1 cellular context compared by ENCODE assay signal in the genomic region with DNA sequence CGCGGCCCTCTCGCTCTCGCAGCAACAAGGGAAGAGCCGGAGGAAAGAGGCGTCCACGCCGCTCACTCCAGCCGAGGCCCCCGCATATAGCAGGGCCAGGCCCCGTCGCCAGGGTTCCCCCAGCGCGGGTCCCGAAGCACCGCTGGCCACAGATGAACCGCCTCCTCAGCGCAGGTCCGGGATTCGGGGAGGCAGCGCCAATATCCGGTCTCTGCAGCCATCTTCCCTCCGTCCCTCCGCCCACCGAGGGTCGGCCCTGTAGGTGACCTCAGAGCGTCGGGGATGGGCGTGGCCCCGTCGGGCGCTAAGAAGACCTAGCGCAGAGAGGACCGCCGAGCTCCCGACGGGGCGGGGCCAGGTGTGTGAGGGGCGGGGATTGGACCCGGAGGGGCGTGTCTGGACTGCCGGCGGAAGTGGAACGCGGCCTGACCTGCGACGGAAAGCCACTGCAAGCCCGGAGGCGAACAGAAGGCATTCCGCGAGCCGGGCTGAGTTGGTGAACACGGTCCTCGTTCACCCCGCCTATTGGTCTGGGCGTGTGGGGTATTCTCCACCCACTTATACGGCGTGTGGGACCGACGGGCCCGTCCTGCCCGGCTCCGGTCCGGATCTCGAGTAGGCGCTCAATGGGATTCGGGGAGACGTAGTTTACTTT.
TF ChIP-seq lines count a peak whose summit lies in the region.

No MANE protein-coding gene starts in this region.

TF ChIP-seq in K562, 482 proteins besides CTCF, POLR2A, EP300 and RAD21 (continued from another document and continues in another):
- TF ChIP-seq, protein P1, sequence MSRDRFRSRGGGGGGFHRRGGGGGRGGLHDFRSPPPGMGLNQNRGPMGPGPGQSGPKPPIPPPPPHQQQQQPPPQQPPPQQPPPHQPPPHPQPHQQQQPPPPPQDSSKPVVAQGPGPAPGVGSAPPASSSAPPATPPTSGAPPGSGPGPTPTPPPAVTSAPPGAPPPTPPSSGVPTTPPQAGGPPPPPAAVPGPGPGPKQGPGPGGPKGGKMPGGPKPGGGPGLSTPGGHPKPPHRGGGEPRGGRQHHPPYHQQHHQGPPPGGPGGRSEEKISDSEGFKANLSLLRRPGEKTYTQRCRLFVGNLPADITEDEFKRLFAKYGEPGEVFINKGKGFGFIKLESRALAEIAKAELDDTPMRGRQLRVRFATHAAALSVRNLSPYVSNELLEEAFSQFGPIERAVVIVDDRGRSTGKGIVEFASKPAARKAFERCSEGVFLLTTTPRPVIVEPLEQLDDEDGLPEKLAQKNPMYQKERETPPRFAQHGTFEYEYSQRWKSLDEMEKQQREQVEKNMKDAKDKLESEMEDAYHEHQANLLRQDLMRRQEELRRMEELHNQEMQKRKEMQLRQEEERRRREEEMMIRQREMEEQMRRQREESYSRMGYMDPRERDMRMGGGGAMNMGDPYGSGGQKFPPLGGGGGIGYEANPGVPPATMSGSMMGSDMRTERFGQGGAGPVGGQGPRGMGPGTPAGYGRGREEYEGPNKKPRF (IDR thresholded peaks at IDR 0.05; ENCODE audit: low read depth, low read length): no peak
- TF ChIP-seq, protein P2, sequence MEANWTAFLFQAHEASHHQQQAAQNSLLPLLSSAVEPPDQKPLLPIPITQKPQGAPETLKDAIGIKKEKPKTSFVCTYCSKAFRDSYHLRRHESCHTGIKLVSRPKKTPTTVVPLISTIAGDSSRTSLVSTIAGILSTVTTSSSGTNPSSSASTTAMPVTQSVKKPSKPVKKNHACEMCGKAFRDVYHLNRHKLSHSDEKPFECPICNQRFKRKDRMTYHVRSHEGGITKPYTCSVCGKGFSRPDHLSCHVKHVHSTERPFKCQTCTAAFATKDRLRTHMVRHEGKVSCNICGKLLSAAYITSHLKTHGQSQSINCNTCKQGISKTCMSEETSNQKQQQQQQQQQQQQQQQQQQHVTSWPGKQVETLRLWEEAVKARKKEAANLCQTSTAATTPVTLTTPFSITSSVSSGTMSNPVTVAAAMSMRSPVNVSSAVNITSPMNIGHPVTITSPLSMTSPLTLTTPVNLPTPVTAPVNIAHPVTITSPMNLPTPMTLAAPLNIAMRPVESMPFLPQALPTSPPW (CRISPR knock-in tag; IDR thresholded peaks at IDR 0.05): peak; percentile 17; the same call in 1 of the 2 replicates
- peak; percentile 88 for TF ChIP-seq GABPB1 (CRISPR knock-in tag; IDR thresholded peaks at IDR 0.05)
- TF ChIP-seq SAFB2 (IDR thresholded peaks at IDR 0.05; ENCODE audit: borderline replicate concordance, low read depth, low read length, severe bottlenecking): no peak
- TF ChIP-seq, protein P3, sequence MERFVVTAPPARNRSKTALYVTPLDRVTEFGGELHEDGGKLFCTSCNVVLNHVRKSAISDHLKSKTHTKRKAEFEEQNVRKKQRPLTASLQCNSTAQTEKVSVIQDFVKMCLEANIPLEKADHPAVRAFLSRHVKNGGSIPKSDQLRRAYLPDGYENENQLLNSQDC (CRISPR knock-in tag; IDR thresholded peaks at IDR 0.05): no peak
- TF ChIP-seq, protein P4, sequence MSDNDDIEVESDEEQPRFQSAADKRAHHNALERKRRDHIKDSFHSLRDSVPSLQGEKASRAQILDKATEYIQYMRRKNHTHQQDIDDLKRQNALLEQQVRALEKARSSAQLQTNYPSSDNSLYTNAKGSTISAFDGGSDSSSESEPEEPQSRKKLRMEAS (CRISPR knock-in tag; IDR thresholded peaks at IDR 0.05): peak; percentile 63
- no peak; the same call in 1 of the 2 replicates for TF ChIP-seq MTA2 (IDR thresholded peaks at IDR 0.05; ENCODE audit: low read depth)
- TF ChIP-seq CBX3 (IDR thresholded peaks at IDR 0.05; ENCODE audit: borderline replicate concordance in 1 of 2, low read length in 2 of 2): peak in 1 of 2 experiments; percentile 27; a peak in 1 of 3 replicates
- peak; percentile 15; the same call in 1 of the 2 replicates for TF ChIP-seq TCF3 (CRISPR knock-in tag; IDR thresholded peaks at IDR 0.05)
- TF ChIP-seq ZNF143 (CRISPR knock-in tag; IDR thresholded peaks at IDR 0.05): 0 out of 2 replicates have a peak, but pooled peaks have one; percentile 47
- TF ChIP-seq MAZ (CRISPR knock-in tag; conservative IDR thresholded peaks at IDR 0.05 in 1 of 2, IDR thresholded peaks at IDR 0.05 in 1 of 2): peak in 1 of 2 experiments; percentile 84; a peak in 3 of 4 replicates
- TF ChIP-seq, protein P5, sequence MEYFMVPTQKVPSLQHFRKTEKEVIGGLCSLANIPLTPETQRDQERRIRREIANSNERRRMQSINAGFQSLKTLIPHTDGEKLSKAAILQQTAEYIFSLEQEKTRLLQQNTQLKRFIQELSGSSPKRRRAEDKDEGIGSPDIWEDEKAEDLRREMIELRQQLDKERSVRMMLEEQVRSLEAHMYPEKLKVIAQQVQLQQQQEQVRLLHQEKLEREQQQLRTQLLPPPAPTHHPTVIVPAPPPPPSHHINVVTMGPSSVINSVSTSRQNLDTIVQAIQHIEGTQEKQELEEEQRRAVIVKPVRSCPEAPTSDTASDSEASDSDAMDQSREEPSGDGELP (CRISPR knock-in tag; IDR thresholded peaks at IDR 0.05; ENCODE audit: borderline replicate concordance): peak; percentile 70
- peak; percentile 52; the same call in 1 of the 2 replicates for TF ChIP-seq ELF1 (tag; IDR thresholded peaks at IDR 0.05)
- TF ChIP-seq, protein P6, sequence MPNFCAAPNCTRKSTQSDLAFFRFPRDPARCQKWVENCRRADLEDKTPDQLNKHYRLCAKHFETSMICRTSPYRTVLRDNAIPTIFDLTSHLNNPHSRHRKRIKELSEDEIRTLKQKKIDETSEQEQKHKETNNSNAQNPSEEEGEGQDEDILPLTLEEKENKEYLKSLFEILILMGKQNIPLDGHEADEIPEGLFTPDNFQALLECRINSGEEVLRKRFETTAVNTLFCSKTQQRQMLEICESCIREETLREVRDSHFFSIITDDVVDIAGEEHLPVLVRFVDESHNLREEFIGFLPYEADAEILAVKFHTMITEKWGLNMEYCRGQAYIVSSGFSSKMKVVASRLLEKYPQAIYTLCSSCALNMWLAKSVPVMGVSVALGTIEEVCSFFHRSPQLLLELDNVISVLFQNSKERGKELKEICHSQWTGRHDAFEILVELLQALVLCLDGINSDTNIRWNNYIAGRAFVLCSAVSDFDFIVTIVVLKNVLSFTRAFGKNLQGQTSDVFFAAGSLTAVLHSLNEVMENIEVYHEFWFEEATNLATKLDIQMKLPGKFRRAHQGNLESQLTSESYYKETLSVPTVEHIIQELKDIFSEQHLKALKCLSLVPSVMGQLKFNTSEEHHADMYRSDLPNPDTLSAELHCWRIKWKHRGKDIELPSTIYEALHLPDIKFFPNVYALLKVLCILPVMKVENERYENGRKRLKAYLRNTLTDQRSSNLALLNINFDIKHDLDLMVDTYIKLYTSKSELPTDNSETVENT (CRISPR knock-in tag; IDR thresholded peaks at IDR 0.05): peak; percentile 64; the same call in 1 of the 2 replicates
- TF ChIP-seq CXXC5 (CRISPR knock-in tag; IDR thresholded peaks at IDR 0.05): peak; percentile 65
- TF ChIP-seq ZNF263 (CRISPR knock-in tag; IDR thresholded peaks at IDR 0.05; ENCODE audit: borderline replicate concordance): 0 out of 2 replicates have a peak, but pooled peaks have one; percentile 3
- peak; percentile 56 for TF ChIP-seq HCFC1 (IDR thresholded peaks at IDR 0.05; ENCODE audit: low read depth, low read length)
- peak; percentile 63; the same call in 1 of the 2 replicates for TF ChIP-seq ESRRA (IDR thresholded peaks at IDR 0.05; ENCODE audit: borderline replicate concordance, low read depth)
- TF ChIP-seq PHF20 (IDR thresholded peaks at IDR 0.05; ENCODE audit: partially characterized antibody): peak; percentile 69
- peak; percentile 83 to 86 for TF ChIP-seq NRF1 (conservative IDR thresholded peaks at IDR 0.05 in 1 of 2, IDR thresholded peaks at IDR 0.05 in 1 of 2)
- TF ChIP-seq, protein P7, sequence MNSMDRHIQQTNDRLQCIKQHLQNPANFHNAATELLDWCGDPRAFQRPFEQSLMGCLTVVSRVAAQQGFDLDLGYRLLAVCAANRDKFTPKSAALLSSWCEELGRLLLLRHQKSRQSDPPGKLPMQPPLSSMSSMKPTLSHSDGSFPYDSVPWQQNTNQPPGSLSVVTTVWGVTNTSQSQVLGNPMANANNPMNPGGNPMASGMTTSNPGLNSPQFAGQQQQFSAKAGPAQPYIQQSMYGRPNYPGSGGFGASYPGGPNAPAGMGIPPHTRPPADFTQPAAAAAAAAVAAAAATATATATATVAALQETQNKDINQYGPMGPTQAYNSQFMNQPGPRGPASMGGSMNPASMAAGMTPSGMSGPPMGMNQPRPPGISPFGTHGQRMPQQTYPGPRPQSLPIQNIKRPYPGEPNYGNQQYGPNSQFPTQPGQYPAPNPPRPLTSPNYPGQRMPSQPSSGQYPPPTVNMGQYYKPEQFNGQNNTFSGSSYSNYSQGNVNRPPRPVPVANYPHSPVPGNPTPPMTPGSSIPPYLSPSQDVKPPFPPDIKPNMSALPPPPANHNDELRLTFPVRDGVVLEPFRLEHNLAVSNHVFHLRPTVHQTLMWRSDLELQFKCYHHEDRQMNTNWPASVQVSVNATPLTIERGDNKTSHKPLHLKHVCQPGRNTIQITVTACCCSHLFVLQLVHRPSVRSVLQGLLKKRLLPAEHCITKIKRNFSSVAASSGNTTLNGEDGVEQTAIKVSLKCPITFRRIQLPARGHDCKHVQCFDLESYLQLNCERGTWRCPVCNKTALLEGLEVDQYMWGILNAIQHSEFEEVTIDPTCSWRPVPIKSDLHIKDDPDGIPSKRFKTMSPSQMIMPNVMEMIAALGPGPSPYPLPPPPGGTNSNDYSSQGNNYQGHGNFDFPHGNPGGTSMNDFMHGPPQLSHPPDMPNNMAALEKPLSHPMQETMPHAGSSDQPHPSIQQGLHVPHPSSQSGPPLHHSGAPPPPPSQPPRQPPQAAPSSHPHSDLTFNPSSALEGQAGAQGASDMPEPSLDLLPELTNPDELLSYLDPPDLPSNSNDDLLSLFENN (IDR thresholded peaks at IDR 0.05; ENCODE audit: low read depth in 2 of 2, low read length in 2 of 2): 0 out of 4 replicates have a peak, but pooled peaks of 1 of the 2 experiments have one; percentile 7
- no peak for TF ChIP-seq THRAP3 (IDR thresholded peaks at IDR 0.05; ENCODE audit: borderline replicate concordance)
- no peak for TF ChIP-seq MYBL2 (IDR thresholded peaks at IDR 0.05; ENCODE audit: low read depth)
- no peak for TF ChIP-seq MYBL2 (CRISPR knock-in tag; IDR thresholded peaks at IDR 0.05; ENCODE audit: borderline replicate concordance)
- TF ChIP-seq NR2C2 (CRISPR knock-in tag; IDR thresholded peaks at IDR 0.05): peak; percentile 48; the same call in 1 of the 2 replicates
- TF ChIP-seq NR2C2 (tag; IDR thresholded peaks at IDR 0.05): peak; percentile 90
- peak; percentile 24; the same call in 1 of the 2 replicates for TF ChIP-seq POLR2AphosphoS2 (IDR thresholded peaks at IDR 0.05; ENCODE audit: low read length)
- TF ChIP-seq CCNT2 (IDR thresholded peaks at IDR 0.05; ENCODE audit: borderline replicate concordance, extremely low read depth, insufficient read length, low read depth, low read length): peak; percentile 36
- peak; percentile 32 for TF ChIP-seq SAP30 (IDR thresholded peaks at IDR 0.05; ENCODE audit: borderline replicate concordance, insufficient read depth, low read depth, low read length, poor library complexity, severe bottlenecking)
- TF ChIP-seq, protein P8, sequence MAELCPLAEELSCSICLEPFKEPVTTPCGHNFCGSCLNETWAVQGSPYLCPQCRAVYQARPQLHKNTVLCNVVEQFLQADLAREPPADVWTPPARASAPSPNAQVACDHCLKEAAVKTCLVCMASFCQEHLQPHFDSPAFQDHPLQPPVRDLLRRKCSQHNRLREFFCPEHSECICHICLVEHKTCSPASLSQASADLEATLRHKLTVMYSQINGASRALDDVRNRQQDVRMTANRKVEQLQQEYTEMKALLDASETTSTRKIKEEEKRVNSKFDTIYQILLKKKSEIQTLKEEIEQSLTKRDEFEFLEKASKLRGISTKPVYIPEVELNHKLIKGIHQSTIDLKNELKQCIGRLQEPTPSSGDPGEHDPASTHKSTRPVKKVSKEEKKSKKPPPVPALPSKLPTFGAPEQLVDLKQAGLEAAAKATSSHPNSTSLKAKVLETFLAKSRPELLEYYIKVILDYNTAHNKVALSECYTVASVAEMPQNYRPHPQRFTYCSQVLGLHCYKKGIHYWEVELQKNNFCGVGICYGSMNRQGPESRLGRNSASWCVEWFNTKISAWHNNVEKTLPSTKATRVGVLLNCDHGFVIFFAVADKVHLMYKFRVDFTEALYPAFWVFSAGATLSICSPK (IDR thresholded peaks at IDR 0.05; ENCODE audit: borderline replicate concordance): no peak
- TF ChIP-seq POLR2G (IDR thresholded peaks at IDR 0.05; ENCODE audit: low read depth, low read length): peak; percentile 93
- no peak for TF ChIP-seq ZBED1 (IDR thresholded peaks at IDR 0.05)
- peak; percentile 48; the same call in 1 of the 2 replicates for TF ChIP-seq GTF2F1 (IDR thresholded peaks at IDR 0.05; ENCODE audit: low read depth, low read length)
- TF ChIP-seq, protein P9, sequence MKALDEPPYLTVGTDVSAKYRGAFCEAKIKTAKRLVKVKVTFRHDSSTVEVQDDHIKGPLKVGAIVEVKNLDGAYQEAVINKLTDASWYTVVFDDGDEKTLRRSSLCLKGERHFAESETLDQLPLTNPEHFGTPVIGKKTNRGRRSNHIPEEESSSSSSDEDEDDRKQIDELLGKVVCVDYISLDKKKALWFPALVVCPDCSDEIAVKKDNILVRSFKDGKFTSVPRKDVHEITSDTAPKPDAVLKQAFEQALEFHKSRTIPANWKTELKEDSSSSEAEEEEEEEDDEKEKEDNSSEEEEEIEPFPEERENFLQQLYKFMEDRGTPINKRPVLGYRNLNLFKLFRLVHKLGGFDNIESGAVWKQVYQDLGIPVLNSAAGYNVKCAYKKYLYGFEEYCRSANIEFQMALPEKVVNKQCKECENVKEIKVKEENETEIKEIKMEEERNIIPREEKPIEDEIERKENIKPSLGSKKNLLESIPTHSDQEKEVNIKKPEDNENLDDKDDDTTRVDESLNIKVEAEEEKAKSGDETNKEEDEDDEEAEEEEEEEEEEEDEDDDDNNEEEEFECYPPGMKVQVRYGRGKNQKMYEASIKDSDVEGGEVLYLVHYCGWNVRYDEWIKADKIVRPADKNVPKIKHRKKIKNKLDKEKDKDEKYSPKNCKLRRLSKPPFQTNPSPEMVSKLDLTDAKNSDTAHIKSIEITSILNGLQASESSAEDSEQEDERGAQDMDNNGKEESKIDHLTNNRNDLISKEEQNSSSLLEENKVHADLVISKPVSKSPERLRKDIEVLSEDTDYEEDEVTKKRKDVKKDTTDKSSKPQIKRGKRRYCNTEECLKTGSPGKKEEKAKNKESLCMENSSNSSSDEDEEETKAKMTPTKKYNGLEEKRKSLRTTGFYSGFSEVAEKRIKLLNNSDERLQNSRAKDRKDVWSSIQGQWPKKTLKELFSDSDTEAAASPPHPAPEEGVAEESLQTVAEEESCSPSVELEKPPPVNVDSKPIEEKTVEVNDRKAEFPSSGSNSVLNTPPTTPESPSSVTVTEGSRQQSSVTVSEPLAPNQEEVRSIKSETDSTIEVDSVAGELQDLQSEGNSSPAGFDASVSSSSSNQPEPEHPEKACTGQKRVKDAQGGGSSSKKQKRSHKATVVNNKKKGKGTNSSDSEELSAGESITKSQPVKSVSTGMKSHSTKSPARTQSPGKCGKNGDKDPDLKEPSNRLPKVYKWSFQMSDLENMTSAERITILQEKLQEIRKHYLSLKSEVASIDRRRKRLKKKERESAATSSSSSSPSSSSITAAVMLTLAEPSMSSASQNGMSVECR (CRISPR knock-in tag; IDR thresholded peaks at IDR 0.05): peak; percentile 67; the same call in 1 of the 2 replicates
- peak in 1 of 2 experiments; percentile 68; a peak in 1 of 4 replicates for TF ChIP-seq FOXA3 (CRISPR knock-in tag; conservative IDR thresholded peaks at IDR 0.05 in 1 of 2, IDR thresholded peaks at IDR 0.05 in 1 of 2)
- TF ChIP-seq KAT7 (CRISPR knock-in tag; IDR thresholded peaks at IDR 0.05; ENCODE audit: borderline replicate concordance): 0 out of 2 replicates have a peak, but pooled peaks have one; percentile 87
- TF ChIP-seq CBX1 (IDR thresholded peaks at IDR 0.05; ENCODE audit: low read depth): peak; percentile 75
- peak; percentile 34; the same call in 1 of the 2 replicates for TF ChIP-seq ATF1 (CRISPR knock-in tag; IDR thresholded peaks at IDR 0.05)
- peak; percentile 81 for TF ChIP-seq ATF1 (tag; IDR thresholded peaks at IDR 0.05)
